25 cellular contexts compared by ENCODE assay signal in the genomic region with DNA sequence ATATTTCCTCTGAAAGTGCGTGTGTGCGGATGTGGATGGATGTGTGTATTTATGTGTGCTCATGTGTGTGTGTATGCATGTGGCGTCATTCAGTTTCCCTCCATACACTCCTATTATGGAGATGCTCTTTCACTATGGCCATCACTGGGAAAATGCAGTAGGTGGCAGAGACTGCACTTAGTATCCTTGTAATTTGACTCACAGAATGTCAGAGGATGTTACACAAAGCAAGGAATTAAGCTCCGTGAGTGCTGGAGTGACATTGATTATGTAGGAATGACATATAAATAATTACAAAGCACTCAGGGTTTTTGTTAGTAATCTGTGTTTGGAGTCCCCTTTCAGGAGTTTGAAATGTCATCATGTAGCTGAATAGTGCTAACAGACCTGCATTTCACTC. TPM values are rescaled to one million over a fixed set of nuclear protein-coding genes. Genes with fewer than 3 reads are reported as not detected.
"Had no signal": no experiment of that assay in that cellular context is flagged by ENCODE, and none has a peak within 500 bp of the region (broad histone marks: within the 10 kb centered on the region; RNA-seq: fewer than 3 reads in every experiment).

No MANE protein-coding gene starts in this region.

- H3K9me3 ChIP-seq: neutrophil, pancreas, prostate gland, right lobe of liver, sigmoid colon, thoracic aorta, thyroid gland, upper lobe of left lung, vagina had no signal

- H3K27ac ChIP-seq: neutrophil, pancreas, prostate gland, right lobe of liver, sigmoid colon, stomach, thoracic aorta, thyroid gland, tibial nerve, upper lobe of left lung, vagina had no signal

- ATAC-seq: naive thymus-derived CD8-positive, alpha-beta T cell; natural killer cell treated with Interleukin-12 subunit alpha and Interleukin-12 subunit beta and Interleukin-15 and Interleukin-18, amount 100 ng/mL, for 72 hours; pancreas; right cardiac atrium; right lobe of liver; stimulated activated effector memory CD8-positive, alpha-beta T cell treated with anti-CD3 and anti-CD28 coated beads, Interleukin-12 subunit alpha, Interleukin-12 subunit beta, amount 100 ng/mL, for 72 hours; stimulated activated naive B cell treated with anti-CD40 and anti-IgM and Interleukin-4, amounts not matched to agents 10 μg/mL and 1 μg/mL and 100 μg/mL, for 72 hours had no signal

- H3K36me3 ChIP-seq: neutrophil, pancreas, prostate gland, right lobe of liver, sigmoid colon, stomach, thoracic aorta, thyroid gland, tibial nerve, upper lobe of left lung, vagina had no signal

- H3K27me3 ChIP-seq: neutrophil, right lobe of liver, sigmoid colon, stomach, thyroid gland, tibial nerve, upper lobe of left lung, vagina had no signal

- DNase-seq: naive thymus-derived CD8-positive, alpha-beta T cell; nephron progenitor cell; nucleus accumbens; pancreas; right cardiac atrium; right lobe of liver; sigmoid colon; small intestine; stimulated activated CD4-positive, alpha-beta T cell treated with anti-CD3 and anti-CD28 coated beads, Interleukin-15, amount 100 ng/mL, for 24 hours; stimulated activated CD4-positive, alpha-beta T cell treated with anti-CD3 and anti-CD28 coated beads, Interleukin-2, amount 100 ng/mL, for 24 hours; stimulated activated CD4-positive, alpha-beta T cell treated with anti-CD3 and anti-CD28 coated beads, Interleukin-2, amount 100 ng/mL, for 48 hours; stimulated activated CD4-positive, alpha-beta T cell treated with anti-CD3 and anti-CD28 coated beads, Interleukin-4, amount 100 ng/mL, for 24 hours; stimulated activated naive B cell treated with anti-CD40 and anti-IgM and Interleukin-4, amounts not matched to agents 10 μg/mL and 1 μg/mL and 100 μg/mL, for 72 hours; stimulated activated naive CD4-positive, alpha-beta T cell treated with Interleukin-2 at 50 U/mL for 16 hours; stomach; thyroid gland; trophoblast cell; upper lobe of left lung had no signal

- H3K4me3 ChIP-seq: pancreas, prostate gland, right lobe of liver, sigmoid colon, stomach, thoracic aorta, thyroid gland, tibial nerve, upper lobe of left lung, vagina had no signal

RNA-seq across cellular contexts. Expression of a gene that starts 59.5 kb away (rescaled TPM):
- polyA plus RNA-seq: naive thymus-derived CD8-positive, alpha-beta T cell; right cardiac atrium had no signal
